ENCODE assay signal across 22 cellular contexts in the genomic region with DNA sequence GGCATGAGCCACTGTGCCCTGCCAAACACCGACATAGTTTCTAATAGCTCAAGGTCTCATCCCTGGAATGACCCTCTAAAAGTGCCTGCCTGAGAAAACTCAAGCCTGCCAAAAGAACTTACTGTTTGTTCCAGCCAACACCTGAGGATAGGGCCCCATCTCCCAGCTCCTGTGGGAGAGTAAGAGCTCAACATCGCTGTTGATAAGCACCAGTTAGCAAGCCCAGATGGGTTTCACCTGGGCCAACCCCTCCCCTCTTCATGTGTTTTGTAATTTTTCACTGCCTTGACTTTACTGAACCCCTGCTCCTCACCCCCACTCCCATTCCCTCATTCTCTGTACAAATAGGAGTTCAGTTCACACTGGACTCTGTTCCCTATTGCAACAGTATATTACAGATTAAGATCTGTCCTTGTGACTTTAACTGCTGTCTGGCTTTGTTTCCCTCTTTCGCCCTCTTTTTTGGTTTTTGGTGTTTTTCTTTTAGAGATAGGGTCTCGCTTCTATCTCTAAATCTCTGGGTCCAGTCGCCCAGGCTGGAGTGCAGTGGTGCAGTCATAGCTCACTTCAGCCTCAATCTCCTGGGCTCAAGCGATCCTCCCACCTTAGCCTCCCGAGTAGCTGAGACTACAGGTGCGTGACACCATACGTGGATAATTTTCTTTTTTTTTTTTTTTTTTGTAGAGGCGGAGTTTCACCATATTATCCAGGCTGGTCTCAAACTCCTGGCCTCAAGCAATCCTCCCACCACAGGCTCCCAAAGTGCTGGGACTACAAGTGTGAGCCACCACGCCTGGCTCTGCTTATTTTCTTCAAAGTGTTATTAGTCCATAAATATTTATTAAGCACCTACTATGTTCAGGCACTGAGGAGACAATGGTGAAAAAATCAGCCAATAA. TPM values are rescaled to one million over a fixed set of nuclear protein-coding genes. Genes with fewer than 3 reads are reported as not detected.
"Had no signal": no experiment of that assay in that cellular context is flagged by ENCODE, and none has a peak within 500 bp of the region (broad histone marks: within the 10 kb centered on the region; RNA-seq: fewer than 3 reads in every experiment).

No MANE protein-coding gene starts in this region.

- DNase-seq: activated CD4-positive, alpha-beta T cell treated with anti-CD3 and anti-CD28 coated beads, Interleukin-2, amount 50 U/mL, for 1 hour; dorsolateral prefrontal cortex; erythroblast; heart right ventricle; posterior cingulate gyrus; stimulated activated CD4-positive, alpha-beta T cell treated with anti-CD3 and anti-CD28 coated beads, Interleukin-4, amount 100 ng/mL, for 4 hours; stimulated activated CD8-positive, alpha-beta memory T cell treated with anti-CD3 and anti-CD28 coated beads, Interleukin-4, amount 100 ng/mL, for 48 hours; stimulated activated naive CD4-positive, alpha-beta T cell treated with Interleukin-2 at 50 U/mL for 16 hours; substantia nigra; SW 1271; upper lobe of right lung had no signal

- H3K4me1 ChIP-seq: ascending aorta, right atrium auricular region, upper lobe of right lung had no signal

- H3K9me3 ChIP-seq: ascending aorta, gastroesophageal sphincter, heart right ventricle, right atrium auricular region, upper lobe of right lung had no signal

- H3K9me3 Mint-ChIP-seq: activated T-helper 1 cell treated with anti-CD3 and anti-CD28 coated beads, Interleukin-12 subunit alpha, Interleukin-12 subunit beta, Interleukin-2, Interleukin-4 antibody, amounts not matched to agents 30 ng/mL and 10 ng/mL and 1 ng/mL, durations not matched to agents 14 hours and 24 hours and 36 hours; memory B cell; natural killer cell treated with Interleukin-12 subunit alpha and Interleukin-12 subunit beta and Interleukin-15 and Interleukin-18, amount 100 ng/mL, for 72 hours; T-helper 2 cell treated with Interferon-gamma antibody and Interleukin-4, amounts not matched to agents 5 μg/mL and 100 μg/mL, for 36 hours had no signal

- ATAC-seq: gastroesophageal sphincter; heart right ventricle; natural killer cell treated with Interleukin-12 subunit alpha and Interleukin-12 subunit beta and Interleukin-15 and Interleukin-18, amount 100 ng/mL, for 72 hours; upper lobe of right lung had no signal

- H3K27ac Mint-ChIP-seq: activated T-helper 1 cell treated with anti-CD3 and anti-CD28 coated beads, Interleukin-12 subunit alpha, Interleukin-12 subunit beta, Interleukin-2, Interleukin-4 antibody, amounts not matched to agents 30 ng/mL and 10 ng/mL and 1 ng/mL, durations not matched to agents 14 hours and 24 hours and 36 hours; memory B cell; T-helper 2 cell treated with Interferon-gamma antibody and Interleukin-4, amounts not matched to agents 5 μg/mL and 100 μg/mL, for 36 hours had no signal

- H3K36me3 Mint-ChIP-seq: memory B cell; natural killer cell treated with Interleukin-12 subunit alpha and Interleukin-12 subunit beta and Interleukin-15 and Interleukin-18, amount 100 ng/mL, for 72 hours had no signal

- H3K4me3 ChIP-seq: ascending aorta, cardiac muscle cell, dorsolateral prefrontal cortex, gastroesophageal sphincter, heart right ventricle, right atrium auricular region, skin epidermis, upper lobe of right lung had no signal

- H3K27ac ChIP-seq: ascending aorta, cardiac muscle cell, dorsolateral prefrontal cortex, gastroesophageal sphincter, heart right ventricle, right atrium auricular region, skin epidermis, upper lobe of right lung had no signal

- H3K36me3 ChIP-seq: ascending aorta, cardiac muscle cell, gastroesophageal sphincter, heart right ventricle, right atrium auricular region, upper lobe of right lung had no signal

- H3K4me3 Mint-ChIP-seq: activated T-helper 1 cell treated with anti-CD3 and anti-CD28 coated beads, Interleukin-12 subunit alpha, Interleukin-12 subunit beta, Interleukin-2, Interleukin-4 antibody, amounts not matched to agents 30 ng/mL and 10 ng/mL and 1 ng/mL, durations not matched to agents 14 hours and 24 hours and 36 hours; memory B cell; natural killer cell treated with Interleukin-12 subunit alpha and Interleukin-12 subunit beta and Interleukin-15 and Interleukin-18, amount 100 ng/mL, for 72 hours; T-helper 2 cell treated with Interferon-gamma antibody and Interleukin-4, amounts not matched to agents 5 μg/mL and 100 μg/mL, for 36 hours had no signal

- H3K27me3 ChIP-seq: ascending aorta, cardiac muscle cell, dorsolateral prefrontal cortex, gastroesophageal sphincter, heart right ventricle, right atrium auricular region, upper lobe of right lung had no signal

- H3K27me3 Mint-ChIP-seq: natural killer cell treated with Interleukin-12 subunit alpha and Interleukin-12 subunit beta and Interleukin-15 and Interleukin-18, amount 100 ng/mL, for 72 hours had no signal

RNA-seq across cellular contexts. Expression of a gene that starts 12.3 kb away (rescaled TPM):
- total RNA-seq: activated CD8-positive, alpha-beta memory T cell treated with anti-CD3 and anti-CD28 coated beads for 36 hours; activated T-helper 1 cell treated with anti-CD3 and anti-CD28 coated beads, Interleukin-12 subunit alpha, Interleukin-12 subunit beta, Interleukin-2, Interleukin-4 antibody, amounts not matched to agents 30 ng/mL and 10 ng/mL and 1 ng/mL, durations not matched to agents 14 hours and 24 hours and 36 hours; cardiac muscle cell; natural killer cell treated with Interleukin-12 subunit alpha and Interleukin-12 subunit beta and Interleukin-15 and Interleukin-18, amount 100 ng/mL, for 72 hours had no signal
- polyA plus RNA-seq: cardiac muscle cell had no signal

RNA-seq across cellular contexts. Expression of a gene that starts 19.8 kb away (rescaled TPM):
- total RNA-seq: activated CD8-positive, alpha-beta memory T cell treated with anti-CD3 and anti-CD28 coated beads for 36 hours; activated T-helper 1 cell treated with anti-CD3 and anti-CD28 coated beads, Interleukin-12 subunit alpha, Interleukin-12 subunit beta, Interleukin-2, Interleukin-4 antibody, amounts not matched to agents 30 ng/mL and 10 ng/mL and 1 ng/mL, durations not matched to agents 14 hours and 24 hours and 36 hours; ascending aorta; cardiac muscle cell; gastroesophageal sphincter; mucosa of gallbladder; right atrium auricular region; upper lobe of right lung had no signal
- polyA plus RNA-seq: cardiac muscle cell had no signal

RNA-seq across cellular contexts. Expression of a gene that starts 32.0 kb away (rescaled TPM):
- polyA plus RNA-seq: cardiac muscle cell had no signal
